Comparison of ENCODE assay signal across 1 cellular context in genomic region chr16:2883027-2883846, GRCh38.
TF ChIP-seq lines count a peak whose summit lies in the region.

TSS of gene FLYWCH2 (plus strand) at chr16:2883215. CDS start at chr16:2896450, 13,235 bp downstream.

TF ChIP-seq in HepG2, 621 proteins besides CTCF, POLR2A, EP300 and RAD21 (continued from another document and continues in another):
- 0 out of 2 replicates have a peak, but pooled peaks have one; percentile 43 for TF ChIP-seq THAP7 (CRISPR knock-in tag; IDR thresholded peaks at IDR 0.05)
- TF ChIP-seq ZNF574 (CRISPR knock-in tag; IDR thresholded peaks at IDR 0.05) = peak; percentile 58
- TF ChIP-seq PCBP2 (optimal IDR thresholded peaks at IDR 0.05; ENCODE audit: low read depth, low read length, poor library complexity, severe bottlenecking) = no peak
- TF ChIP-seq STAT6 (CRISPR knock-in tag; IDR thresholded peaks at IDR 0.05; ENCODE audit: borderline replicate concordance) = no peak
- TF ChIP-seq RBAK (CRISPR knock-in tag; IDR thresholded peaks at IDR 0.05) = no peak
- 0 out of 2 replicates have a peak, but pooled peaks have one; percentile 29 for TF ChIP-seq ZNF564 (CRISPR knock-in tag; IDR thresholded peaks at IDR 0.05)
- TF ChIP-seq ZNF337 (CRISPR knock-in tag; IDR thresholded peaks at IDR 0.05; ENCODE audit: borderline replicate concordance, low read depth) = no peak
- TF ChIP-seq SNAPC4 (CRISPR knock-in tag; IDR thresholded peaks at IDR 0.05) = no peak
- TF ChIP-seq KDM5A (IDR thresholded peaks at IDR 0.05; ENCODE audit: borderline replicate concordance, low read length) = no peak
- TF ChIP-seq ARID4A (CRISPR knock-in tag; IDR thresholded peaks at IDR 0.05; ENCODE audit: borderline replicate concordance) = peak; percentile 73
- no peak for TF ChIP-seq NFIC (IDR thresholded peaks at IDR 0.05; ENCODE audit: low read length)
- peak; percentile 44; the same call in 1 of the 2 replicates for TF ChIP-seq ZNF580 (CRISPR knock-in tag; IDR thresholded peaks at IDR 0.05; ENCODE audit: borderline replicate concordance, low read depth)
- TF ChIP-seq POGZ (CRISPR knock-in tag; IDR thresholded peaks at IDR 0.05) = no peak
- TF ChIP-seq HDAC6 (IDR thresholded peaks at IDR 0.05; ENCODE audit: low read depth, low read length) = no peak
- TF ChIP-seq SALL1 (CRISPR knock-in tag; IDR thresholded peaks at IDR 0.05) = peak; percentile 26; the same call in 1 of the 2 replicates
- 0 out of 2 replicates have a peak, but pooled peaks have one; percentile 53 for TF ChIP-seq ZNF431 (CRISPR knock-in tag; IDR thresholded peaks at IDR 0.05; ENCODE audit: borderline replicate concordance, low read depth)
- no peak for TF ChIP-seq ZFP41 (CRISPR knock-in tag; IDR thresholded peaks at IDR 0.05; ENCODE audit: borderline replicate concordance)
- 0 out of 2 replicates have a peak, but pooled peaks have one; percentile 66 for TF ChIP-seq ZFP37 (CRISPR knock-in tag; IDR thresholded peaks at IDR 0.05; ENCODE audit: borderline replicate concordance)
- no peak for TF ChIP-seq NONO (IDR thresholded peaks at IDR 0.05)
- peak; percentile 59 for TF ChIP-seq NONO (CRISPR knock-in tag; conservative IDR thresholded peaks at IDR 0.05)
- TF ChIP-seq YEATS4 (CRISPR knock-in tag; IDR thresholded peaks at IDR 0.05; ENCODE audit: borderline replicate concordance) = no peak; the same call in 1 of the 2 replicates
- TF ChIP-seq ZNF430 (CRISPR knock-in tag; IDR thresholded peaks at IDR 0.05) = 0 out of 2 replicates have a peak, but pooled peaks have one; percentile 49
- TF ChIP-seq SNAI1 (CRISPR knock-in tag; IDR thresholded peaks at IDR 0.05; ENCODE audit: borderline replicate concordance) = no peak
- no peak for TF ChIP-seq PRDM10 (CRISPR knock-in tag; IDR thresholded peaks at IDR 0.05; ENCODE audit: low read depth)
- TF ChIP-seq CAMTA2 (CRISPR knock-in tag; IDR thresholded peaks at IDR 0.05; ENCODE audit: borderline replicate concordance) = peak; percentile 60; the same call in 1 of the 2 replicates
- no peak for TF ChIP-seq TIGD3 (CRISPR knock-in tag; IDR thresholded peaks at IDR 0.05; ENCODE audit: borderline replicate concordance)
- no peak for TF ChIP-seq ZNF275 (CRISPR knock-in tag; IDR thresholded peaks at IDR 0.05; ENCODE audit: borderline replicate concordance)
- no peak; the same call in 1 of the 2 replicates for TF ChIP-seq DNMT1 (CRISPR knock-in tag; IDR thresholded peaks at IDR 0.05)
- 0 out of 2 replicates have a peak, but pooled peaks have one; percentile 35 for TF ChIP-seq KMT2B (CRISPR knock-in tag; IDR thresholded peaks at IDR 0.05)
- no peak for TF ChIP-seq HOXA7 (CRISPR knock-in tag; IDR thresholded peaks at IDR 0.05)
- no peak for TF ChIP-seq ZNF615 (CRISPR knock-in tag; IDR thresholded peaks at IDR 0.05; ENCODE audit: borderline replicate concordance)
- no peak for TF ChIP-seq NR2F2 (IDR thresholded peaks at IDR 0.05; ENCODE audit: borderline replicate concordance, low read depth)
- 0 out of 2 replicates have a peak, but pooled peaks have one; percentile 55 for TF ChIP-seq ZNF747 (CRISPR knock-in tag; IDR thresholded peaks at IDR 0.05; ENCODE audit: borderline replicate concordance)
- no peak for TF ChIP-seq ZNF30 (CRISPR knock-in tag; IDR thresholded peaks at IDR 0.05)
